2 cellular contexts compared by ENCODE assay signal in the genomic region with DNA sequence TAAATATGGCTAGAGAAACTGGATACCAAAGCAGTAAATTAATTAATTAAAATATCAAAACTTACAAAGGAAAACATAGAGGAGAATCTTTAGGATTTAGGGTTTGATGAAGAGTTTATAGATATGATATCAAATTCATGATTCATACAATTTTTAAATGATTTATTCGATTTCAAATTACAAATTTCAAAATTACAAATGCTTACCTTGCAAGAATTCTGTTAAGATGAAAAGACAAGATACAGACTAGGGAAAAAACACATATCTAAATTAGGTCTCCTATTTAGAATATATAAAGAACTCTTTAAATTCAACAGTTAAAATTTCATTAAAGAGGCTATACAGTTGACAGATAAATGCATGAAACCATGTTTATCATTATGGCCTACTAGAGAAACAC.
A peak's percentile ranks its signal among the peaks of the same experiment; 100 is the strongest.
TF ChIP-seq lines count a peak whose summit lies in the region.

No MANE protein-coding gene starts in this region.

TF ChIP-seq in HepG2, 621 proteins besides CTCF, POLR2A, EP300 and RAD21 (continues in another document):
- TF ChIP-seq, protein P1, sequence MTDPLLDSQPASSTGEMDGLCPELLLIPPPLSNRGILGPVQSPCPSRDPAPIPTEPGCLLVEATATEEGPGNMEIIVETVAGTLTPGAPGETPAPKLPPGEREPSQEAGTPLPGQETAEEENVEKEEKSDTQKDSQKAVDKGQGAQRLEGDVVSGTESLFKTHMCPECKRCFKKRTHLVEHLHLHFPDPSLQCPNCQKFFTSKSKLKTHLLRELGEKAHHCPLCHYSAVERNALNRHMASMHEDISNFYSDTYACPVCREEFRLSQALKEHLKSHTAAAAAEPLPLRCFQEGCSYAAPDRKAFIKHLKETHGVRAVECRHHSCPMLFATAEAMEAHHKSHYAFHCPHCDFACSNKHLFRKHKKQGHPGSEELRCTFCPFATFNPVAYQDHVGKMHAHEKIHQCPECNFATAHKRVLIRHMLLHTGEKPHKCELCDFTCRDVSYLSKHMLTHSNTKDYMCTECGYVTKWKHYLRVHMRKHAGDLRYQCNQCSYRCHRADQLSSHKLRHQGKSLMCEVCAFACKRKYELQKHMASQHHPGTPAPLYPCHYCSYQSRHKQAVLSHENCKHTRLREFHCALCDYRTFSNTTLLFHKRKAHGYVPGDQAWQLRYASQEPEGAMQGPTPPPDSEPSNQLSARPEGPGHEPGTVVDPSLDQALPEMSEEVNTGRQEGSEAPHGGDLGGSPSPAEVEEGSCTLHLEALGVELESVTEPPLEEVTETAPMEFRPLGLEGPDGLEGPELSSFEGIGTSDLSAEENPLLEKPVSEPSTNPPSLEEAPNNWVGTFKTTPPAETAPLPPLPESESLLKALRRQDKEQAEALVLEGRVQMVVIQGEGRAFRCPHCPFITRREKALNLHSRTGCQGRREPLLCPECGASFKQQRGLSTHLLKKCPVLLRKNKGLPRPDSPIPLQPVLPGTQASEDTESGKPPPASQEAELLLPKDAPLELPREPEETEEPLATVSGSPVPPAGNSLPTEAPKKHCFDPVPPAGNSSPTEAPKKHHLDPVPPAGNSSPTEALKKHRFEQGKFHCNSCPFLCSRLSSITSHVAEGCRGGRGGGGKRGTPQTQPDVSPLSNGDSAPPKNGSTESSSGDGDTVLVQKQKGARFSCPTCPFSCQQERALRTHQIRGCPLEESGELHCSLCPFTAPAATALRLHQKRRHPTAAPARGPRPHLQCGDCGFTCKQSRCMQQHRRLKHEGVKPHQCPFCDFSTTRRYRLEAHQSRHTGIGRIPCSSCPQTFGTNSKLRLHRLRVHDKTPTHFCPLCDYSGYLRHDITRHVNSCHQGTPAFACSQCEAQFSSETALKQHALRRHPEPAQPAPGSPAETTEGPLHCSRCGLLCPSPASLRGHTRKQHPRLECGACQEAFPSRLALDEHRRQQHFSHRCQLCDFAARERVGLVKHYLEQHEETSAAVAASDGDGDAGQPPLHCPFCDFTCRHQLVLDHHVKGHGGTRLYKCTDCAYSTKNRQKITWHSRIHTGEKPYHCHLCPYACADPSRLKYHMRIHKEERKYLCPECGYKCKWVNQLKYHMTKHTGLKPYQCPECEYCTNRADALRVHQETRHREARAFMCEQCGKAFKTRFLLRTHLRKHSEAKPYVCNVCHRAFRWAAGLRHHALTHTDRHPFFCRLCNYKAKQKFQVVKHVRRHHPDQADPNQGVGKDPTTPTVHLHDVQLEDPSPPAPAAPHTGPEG (CRISPR knock-in tag; IDR thresholded peaks at IDR 0.05), result no peak
- TF ChIP-seq, protein P2, sequence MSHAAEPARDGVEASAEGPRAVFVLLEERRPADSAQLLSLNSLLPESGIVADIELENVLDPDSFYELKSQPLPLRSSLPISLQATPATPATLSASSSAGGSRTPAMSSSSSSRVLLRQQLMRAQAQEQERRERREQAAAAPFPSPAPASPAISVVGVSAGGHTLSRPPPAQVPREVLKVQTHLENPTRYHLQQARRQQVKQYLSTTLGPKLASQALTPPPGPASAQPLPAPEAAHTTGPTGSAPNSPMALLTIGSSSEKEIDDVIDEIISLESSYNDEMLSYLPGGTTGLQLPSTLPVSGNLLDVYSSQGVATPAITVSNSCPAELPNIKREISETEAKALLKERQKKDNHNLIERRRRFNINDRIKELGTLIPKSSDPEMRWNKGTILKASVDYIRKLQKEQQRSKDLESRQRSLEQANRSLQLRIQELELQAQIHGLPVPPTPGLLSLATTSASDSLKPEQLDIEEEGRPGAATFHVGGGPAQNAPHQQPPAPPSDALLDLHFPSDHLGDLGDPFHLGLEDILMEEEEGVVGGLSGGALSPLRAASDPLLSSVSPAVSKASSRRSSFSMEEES (CRISPR knock-in tag; IDR thresholded peaks at IDR 0.05), result no peak
- TF ChIP-seq EED (CRISPR knock-in tag; IDR thresholded peaks at IDR 0.05), result no peak
- no peak for TF ChIP-seq TRIM24 (CRISPR knock-in tag; IDR thresholded peaks at IDR 0.05)
- TF ChIP-seq, protein P3, sequence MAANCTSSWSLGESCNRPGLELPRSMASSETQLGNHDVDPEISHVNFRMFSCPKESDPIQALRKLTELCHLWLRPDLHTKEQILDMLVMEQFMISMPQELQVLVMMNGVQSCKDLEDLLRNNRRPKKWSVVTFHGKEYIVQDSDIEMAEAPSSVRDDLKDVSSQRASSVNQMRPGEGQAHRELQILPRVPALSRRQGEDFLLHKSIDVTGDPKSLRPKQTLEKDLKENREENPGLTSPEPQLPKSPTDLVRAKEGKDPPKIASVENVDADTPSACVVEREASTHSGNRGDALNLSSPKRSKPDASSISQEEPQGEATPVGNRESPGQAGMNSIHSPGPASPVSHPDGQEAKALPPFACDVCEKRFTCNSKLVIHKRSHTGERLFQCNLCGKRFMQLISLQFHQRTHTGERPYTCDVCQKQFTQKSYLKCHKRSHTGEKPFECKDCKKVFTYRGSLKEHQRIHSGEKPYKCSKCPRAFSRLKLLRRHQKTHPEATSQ (CRISPR knock-in tag; IDR thresholded peaks at IDR 0.05; ENCODE audit: borderline replicate concordance), result no peak
- TF ChIP-seq ZNF713 (CRISPR knock-in tag; IDR thresholded peaks at IDR 0.05), result no peak
- TF ChIP-seq MAFK (conservative IDR thresholded peaks at IDR 0.05 in 1 of 2, IDR thresholded peaks at IDR 0.05 in 1 of 2; ENCODE audit: low read length in 2 of 2), result peak in 1 of 2 experiments; percentile 74; a peak in 3 of 4 replicates
- TF ChIP-seq MAFF (IDR thresholded peaks at IDR 0.05; ENCODE audit: low read depth, low read length), result peak; percentile 59
- TF ChIP-seq, protein P4, sequence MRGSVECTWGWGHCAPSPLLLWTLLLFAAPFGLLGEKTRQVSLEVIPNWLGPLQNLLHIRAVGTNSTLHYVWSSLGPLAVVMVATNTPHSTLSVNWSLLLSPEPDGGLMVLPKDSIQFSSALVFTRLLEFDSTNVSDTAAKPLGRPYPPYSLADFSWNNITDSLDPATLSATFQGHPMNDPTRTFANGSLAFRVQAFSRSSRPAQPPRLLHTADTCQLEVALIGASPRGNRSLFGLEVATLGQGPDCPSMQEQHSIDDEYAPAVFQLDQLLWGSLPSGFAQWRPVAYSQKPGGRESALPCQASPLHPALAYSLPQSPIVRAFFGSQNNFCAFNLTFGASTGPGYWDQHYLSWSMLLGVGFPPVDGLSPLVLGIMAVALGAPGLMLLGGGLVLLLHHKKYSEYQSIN (CRISPR knock-in tag; IDR thresholded peaks at IDR 0.05; ENCODE audit: borderline replicate concordance), result no peak
- TF ChIP-seq, protein P5, sequence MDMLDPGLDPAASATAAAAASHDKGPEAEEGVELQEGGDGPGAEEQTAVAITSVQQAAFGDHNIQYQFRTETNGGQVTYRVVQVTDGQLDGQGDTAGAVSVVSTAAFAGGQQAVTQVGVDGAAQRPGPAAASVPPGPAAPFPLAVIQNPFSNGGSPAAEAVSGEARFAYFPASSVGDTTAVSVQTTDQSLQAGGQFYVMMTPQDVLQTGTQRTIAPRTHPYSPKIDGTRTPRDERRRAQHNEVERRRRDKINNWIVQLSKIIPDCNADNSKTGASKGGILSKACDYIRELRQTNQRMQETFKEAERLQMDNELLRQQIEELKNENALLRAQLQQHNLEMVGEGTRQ (IDR thresholded peaks at IDR 0.05; ENCODE audit: low read depth, low read length), result no peak
- TF ChIP-seq, protein P5 (CRISPR knock-in tag; IDR thresholded peaks at IDR 0.05; ENCODE audit: borderline replicate concordance), result no peak
- no peak for TF ChIP-seq KLF16 (CRISPR knock-in tag; IDR thresholded peaks at IDR 0.05)

TF ChIP-seq in IMR-90, 13 proteins besides CTCF, POLR2A, EP300 and RAD21:
- TF ChIP-seq MXI1 (IDR thresholded peaks at IDR 0.05; ENCODE audit: borderline replicate concordance, low read depth, low read length) (no peak), NFE2L2 (IDR thresholded peaks at IDR 0.05; ENCODE audit: low read depth, low read length) (no peak), MAFK (IDR thresholded peaks at IDR 0.05; ENCODE audit: low read depth, low read length) (peak; percentile 59), MAZ (IDR thresholded peaks at IDR 0.05; ENCODE audit: borderline replicate concordance, low read depth, low read length) (no peak), FOS (IDR thresholded peaks at IDR 0.05; ENCODE audit: low read depth, low read length) (no peak)
- TF ChIP-seq, protein P5 (IDR thresholded peaks at IDR 0.05; ENCODE audit: low read depth, low read length), result no peak
